ENCODE assay signal across 11 cellular contexts in the genomic region with DNA sequence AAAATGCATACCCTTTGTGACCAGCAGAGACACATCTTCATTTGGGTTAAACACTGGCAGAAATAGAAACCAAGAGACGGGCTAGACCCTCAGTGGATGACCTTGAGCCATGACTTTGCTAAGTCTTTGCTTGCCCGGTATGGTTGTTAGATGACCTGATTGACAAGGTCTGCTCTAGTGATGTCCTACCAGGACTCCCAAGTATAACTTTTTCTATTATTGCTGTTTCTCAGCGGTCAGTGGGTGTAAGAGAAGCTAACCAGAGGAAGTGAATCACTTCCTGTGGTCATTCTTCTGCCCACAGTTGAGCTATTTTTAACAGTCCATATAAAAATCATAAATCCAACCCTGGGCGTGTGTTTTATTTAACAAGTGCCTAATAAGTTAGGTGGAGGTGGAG.
DNase-seq lines count a peak whose midpoint lies in the region; ATAC-seq and TF ChIP-seq lines count a peak whose summit lies in the region.
"Had no signal": no experiment of that assay in that cellular context is flagged by ENCODE, and none has a peak within 500 bp of the region (broad histone marks: within the 10 kb centered on the region; RNA-seq: fewer than 3 reads in every experiment).

No MANE protein-coding gene starts in this region.

- no peaks in the 10 kb centered on the region for H3K9me3 ChIP-seq in uterus
- H3K9me3 ChIP-seq: body of pancreas, psoas muscle had no signal

- H3K4me3 ChIP-seq in AG09309 (ENCODE audit: control insufficient read depth, low read depth, low read length) (no peak overlapping the region), fibroblast of the aortic adventitia (ENCODE audit: low read depth, low read length) (no peak overlapping the region), uterus (no peak overlapping the region)
- H3K4me3 ChIP-seq: body of pancreas, psoas muscle had no signal

- TF ChIP-seq POLR2A in uterus (IDR thresholded peaks at IDR 0.05) = no peak

- no peaks in the 10 kb centered on the region for H3K36me3 ChIP-seq in uterus

- DNase-seq in AG09309 (ENCODE audit: low read depth) = peak; percentile 47
- peak; percentile 67 for DNase-seq in GM20000 (ENCODE audit: low spot score)
- peak; percentile 77 for DNase-seq in OCI-M1 (lab: John Stamatoyannopoulos, UW)
- DNase-seq in fibroblast of the aortic adventitia (ENCODE audit: low read depth) = peak; percentile 74
- DNase-seq in mucosa of gallbladder (ENCODE audit: low spot score) = no peak
- DNase-seq in uterus = no peak
- DNase-seq: body of pancreas, NCI-H526 treated with DMSO at 0.1 percent for 48 hours, psoas muscle had no signal

- intact Hi-C loops in uterus (cut with DNase I; ENCODE audit: low total_unique reads) = no loop called here

- TF ChIP-seq CTCF in AG09309 (IDR thresholded peaks at IDR 0.05; ENCODE audit: control insufficient read depth, insufficient read depth, low read depth, low read length, missing control alignments) (no peak), GM20000 (IDR thresholded peaks at IDR 0.05; ENCODE audit: extremely low read depth, missing control alignments) (no peak), fibroblast of the aortic adventitia (IDR thresholded peaks at IDR 0.05; ENCODE audit: insufficient read depth, low read length) (no peak), uterus (IDR thresholded peaks at IDR 0.05) (no peak)

- H3K4me1 ChIP-seq in uterus = peaks cover 0 to 5% of the 10 kb centered on the region in 2 donors
- H3K4me1 ChIP-seq: body of pancreas, psoas muscle had no signal

- H3K27ac ChIP-seq in uterus = no peak overlapping the region
- H3K27ac ChIP-seq: body of pancreas, psoas muscle had no signal

- ATAC-seq in HG03442 (IDR thresholded peaks at IDR 0.05; ENCODE audit: unreplicated experiment) (no peak), HG02763 (IDR thresholded peaks at IDR 0.05; ENCODE audit: unreplicated experiment) (no peak)
- ATAC-seq: body of pancreas had no signal

- no peaks in the 10 kb centered on the region for H3K27me3 ChIP-seq in uterus

Comparison
In these comparisons a context has a peak if more than half of its experiments do, and no peak if none do; other contexts are left out.
1. DNase-seq: peak in AG09309 (single experiment), GM20000 (single experiment), OCI-M1 (single experiment) and fibroblast of the aortic adventitia (single experiment); none in mucosa of gallbladder (single experiment) and uterus (0 of 2).